ENCODE assay signal across 9 cellular contexts in genomic region chr14:101823511-101824120, GRCh38.
DNase-seq lines count a peak whose midpoint lies in the region; ATAC-seq and TF ChIP-seq lines count a peak whose summit lies in the region.
"Had no signal": no experiment of that assay in that cellular context is flagged by ENCODE, and none has a peak within 500 bp of the region (broad histone marks: within the 10 kb centered on the region; RNA-seq: fewer than 3 reads in every experiment).

No MANE protein-coding gene starts in this region.

- peak in 2 of 3 experiments; percentile 60 to 85 for DNase-seq in NCI-H1417 (lab: John Stamatoyannopoulos, UW)
- DNase-seq in NCI-H1417 treated with DMSO at 0.1 percent for 48 hours (lab: John Stamatoyannopoulos, UW), result no peak
- no peak for DNase-seq in LNCaP clone FGC (ENCODE audit: low read depth)
- DNase-seq in activated naive CD4-positive, alpha-beta T cell treated with anti-CD3 and anti-CD28 coated beads, Interleukin-2, amount 50 U/mL, for 72 hours (ENCODE audit: low spot score in 2 of 2), result peak; percentile 70 to 85
- DNase-seq in mucosa of descending colon, result peak in 1 of 3 donors; percentile 48
- no peak for DNase-seq in kidney glomerular epithelial cell (lab: John Stamatoyannopoulos, UW)
- no peak for DNase-seq in DMS79 treated with DMSO at 0.1 percent for 48 hours (lab: John Stamatoyannopoulos, UW)

- no peaks in the 10 kb centered on the region for H3K36me3 ChIP-seq in mucosa of descending colon (ENCODE audit: low read depth)
- peaks cover 0 to 11% (median 5%) of the 10 kb centered on the region in 5 donors for H3K36me3 ChIP-seq in subcutaneous abdominal adipose tissue (ENCODE audit: control insufficient read depth in 5 of 5, insufficient read depth in 5 of 5, low read length in 5 of 5)

- intact Hi-C loops in mucosa of descending colon (cut with DNase I, micrococcal nuclease), result no loop called here

- H3K4me3 ChIP-seq in LNCaP clone FGC (ENCODE audit: low read depth, low read length), result 0 out of 2 replicates have a peak overlapping the region, but pooled peaks have one; percentile 7
- H3K4me3 ChIP-seq in mucosa of descending colon, result no peak overlapping the region
- H3K4me3 ChIP-seq in subcutaneous abdominal adipose tissue (ENCODE audit: low read depth in 1 of 5, low read length in 5 of 5), result peak overlapping the region; percentile 6 to 50 (median 7)

- peak overlapping the region; percentile 3 to 35 (median 30) for H3K9ac ChIP-seq in subcutaneous abdominal adipose tissue (ENCODE audit: low read length in 5 of 5)

- ATAC-seq in activated naive CD4-positive, alpha-beta T cell treated with anti-CD3 and anti-CD28 coated beads, Interleukin-2, amount 50 U/mL, for 72 hours, result peak; percentile 80 to 84
- ATAC-seq in mucosa of descending colon, result peak; percentile 56

- TF ChIP-seq CTCF in LNCaP clone FGC (IDR thresholded peaks at IDR 0.05; ENCODE audit: control insufficient read depth, extremely low read depth, insufficient read depth) (no peak), mucosa of descending colon (IDR thresholded peaks at IDR 0.05) (no peak)

- no peaks in the 10 kb centered on the region for H3K27me3 ChIP-seq in subcutaneous abdominal adipose tissue (ENCODE audit: control insufficient read depth in 5 of 5, insufficient read depth in 4 of 5, low read length in 5 of 5)

- no peaks in the 10 kb centered on the region for H3K9me3 ChIP-seq in mucosa of descending colon
- H3K9me3 ChIP-seq in subcutaneous abdominal adipose tissue (ENCODE audit: control insufficient read depth in 5 of 5, low read length in 5 of 5), result no peaks in the 10 kb centered on the region

- peak overlapping the region; percentile 30 for H3K27ac ChIP-seq in subcutaneous abdominal adipose tissue (ENCODE audit: low read depth, low read length)
- H3K27ac ChIP-seq: 22Rv1 had no signal

- H3K4me1 ChIP-seq in mucosa of descending colon (ENCODE audit: low read depth) (no peaks in the 10 kb centered on the region), subcutaneous abdominal adipose tissue (ENCODE audit: control insufficient read depth in 5 of 5, insufficient read depth in 5 of 5, low read length in 5 of 5) (peaks cover 11 to 38% (median 35%) of the 10 kb centered on the region in 5 donors)

- no peaks in the 10 kb centered on the region for H3K9me3 Mint-ChIP-seq in activated naive CD4-positive, alpha-beta T cell treated with anti-CD3 and anti-CD28 coated beads, Interleukin-2, amount 50 U/mL, for 72 hours

- H3K27ac Mint-ChIP-seq in activated naive CD4-positive, alpha-beta T cell treated with anti-CD3 and anti-CD28 coated beads, Interleukin-2, amount 50 U/mL, for 72 hours, result peak overlapping the region; percentile 97 to 98

- H3K36me3 Mint-ChIP-seq in activated naive CD4-positive, alpha-beta T cell treated with anti-CD3 and anti-CD28 coated beads, Interleukin-2, amount 50 U/mL, for 72 hours, result peaks cover 24 to 51% of the 10 kb centered on the region in 2 donors

Comparison
In these comparisons a context has a peak if more than half of its experiments do, and no peak if none do; other contexts are left out.
1. DNase-seq: peak in NCI-H1417 (2 of 3) and activated naive CD4-positive, alpha-beta T cell treated with anti-CD3 and anti-CD28 coated beads, Interleukin-2, amount 50 U/mL, for 72 hours (2 of 2); none in NCI-H1417 treated with DMSO at 0.1 percent for 48 hours (single experiment), LNCaP clone FGC (single experiment), kidney glomerular epithelial cell (single experiment) and DMS79 treated with DMSO at 0.1 percent for 48 hours (single experiment).